Comparison of ENCODE assay signal across 8 cellular contexts in the genomic region with DNA sequence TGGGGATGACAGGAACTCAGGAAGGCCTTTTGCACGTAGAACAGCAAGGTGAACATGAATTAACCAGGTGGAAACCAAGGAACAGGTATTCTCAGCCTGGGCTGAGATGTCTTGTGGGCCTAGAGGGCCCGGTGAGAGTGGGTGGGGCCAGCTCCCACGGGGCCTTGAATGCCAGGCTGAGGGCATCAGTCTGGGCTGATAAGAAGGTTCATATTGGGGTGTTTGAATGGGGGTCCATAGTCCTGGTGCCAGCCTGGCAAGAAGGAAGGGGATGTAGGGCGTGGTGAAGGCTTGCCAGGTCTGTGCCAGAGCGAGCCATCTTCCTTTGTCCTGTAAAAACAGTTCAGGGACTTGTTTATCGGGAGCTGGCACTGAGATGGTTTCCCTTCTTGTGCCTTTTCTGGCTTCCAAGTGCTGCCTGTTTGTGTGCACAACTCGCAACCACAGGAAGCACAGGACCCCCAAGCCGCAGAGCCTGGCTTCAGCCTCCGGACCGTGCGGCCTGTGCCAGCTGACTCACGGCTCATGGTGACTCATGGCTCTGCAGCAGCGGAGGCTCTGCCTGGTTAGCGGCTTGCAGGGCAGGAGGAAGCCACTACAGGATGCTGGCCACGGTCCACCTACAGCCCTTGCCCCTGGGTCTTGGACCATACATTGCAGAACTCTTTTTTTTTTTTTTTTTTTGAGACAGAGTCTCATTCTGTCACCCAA. TPM values are rescaled to one million over a fixed set of nuclear protein-coding genes. Genes with fewer than 3 reads are reported as not detected.
A peak's percentile ranks its signal among the peaks of the same experiment; 100 is the strongest.
DNase-seq lines count a peak whose midpoint lies in the region; ATAC-seq and TF ChIP-seq lines count a peak whose summit lies in the region.

No MANE protein-coding gene starts in this region.

- TF ChIP-seq RAD21 in Ishikawa (IDR thresholded peaks at IDR 0.05; ENCODE audit: low read depth), result 0 out of 2 replicates have a peak, but pooled peaks have one; percentile 3

- ATAC-seq in HG02840 (IDR thresholded peaks at IDR 0.05; ENCODE audit: low FRiP score, unreplicated experiment), result no peak

- DNase-seq in AG08395 (ENCODE audit: low spot score) (peak; percentile 96), dedifferentiated amniotic fluid mesenchymal stem cell (ENCODE audit: extremely low spot score) (peak; percentile 85), lung microvascular endothelial cell (ENCODE audit: low read depth in 2 of 2) (peak; percentile 93 to 98), NCI-H187 treated with DMSO at 0.1 percent for 48 hours (lab: John Stamatoyannopoulos, UW) (no peak)
- peak; percentile 69 to 76 for DNase-seq in activated CD4-positive, alpha-beta T cell treated with anti-CD3 and anti-CD28 coated beads, Interleukin-2, amount 50 U/mL, for 48 hours
- peak; percentile 65 to 68 for DNase-seq in stimulated activated CD8-positive, alpha-beta memory T cell treated with anti-CD3 and anti-CD28 coated beads, Interleukin-2, amount 100 ng/mL, for 48 hours (ENCODE audit: low read depth in 2 of 2)

- TF ChIP-seq EP300 in Ishikawa (IDR thresholded peaks at IDR 0.05; ENCODE audit: borderline replicate concordance), result no peak

TF ChIP-seq in Ishikawa, 13 proteins besides CTCF, POLR2A, EP300 and RAD21:
- peak; percentile 38; the same call in 1 of the 2 replicates for TF ChIP-seq TCF12 (IDR thresholded peaks at IDR 0.05; ENCODE audit: low read depth)
- TF ChIP-seq ZBTB7A (IDR thresholded peaks at IDR 0.05; ENCODE audit: low read depth), result peak; percentile 40; the same call in 1 of the 2 replicates
- no peak for TF ChIP-seq TEAD4 (IDR thresholded peaks at IDR 0.05)
- TF ChIP-seq NFIC (IDR thresholded peaks at IDR 0.05), result peak; percentile 62
- TF ChIP-seq CEBPB (IDR thresholded peaks at IDR 0.05), result no peak

RNA-seq across cellular contexts. Expression of a gene that starts 2.4 kb away (rescaled TPM):
- 49.3 and 72.8 TPM in 2 replicates for total RNA-seq in lung microvascular endothelial cell

RNA-seq across cellular contexts. Expression of a gene that starts 35.7 kb away (rescaled TPM):
- 34.7 and 37.5 TPM in 2 replicates for total RNA-seq in lung microvascular endothelial cell

RNA-seq across cellular contexts. Expression of a gene that starts 39.9 kb away (rescaled TPM):
- total RNA-seq in lung microvascular endothelial cell, result not detected in 2 replicates
